17 cellular contexts compared by ENCODE assay signal in genomic region chr12:4134434-4134762, GRCh38.
DNase-seq lines count a peak whose midpoint lies in the region; ATAC-seq, FAIRE-seq and TF ChIP-seq lines count a peak whose summit lies in the region.
"Had no signal": no experiment of that assay in that cellular context is flagged by ENCODE, and none has a peak within 500 bp of the region (broad histone marks: within the 10 kb centered on the region; RNA-seq: fewer than 3 reads in every experiment).

No MANE protein-coding gene starts in this region.

- intact Hi-C loops in activated naive CD4-positive, alpha-beta T cell treated with anti-CD3 and anti-CD28 coated beads for 36 hours (cut with micrococcal nuclease): no loop called here

- peak overlapping the region in 2 of 4 experiments; percentile 2 to 50; a peak in 2 of 7 replicates for H3K9ac ChIP-seq in H1 (replicated peaks in 1 of 4; ENCODE audit: extremely low read depth in 1 of 4, low read depth in 3 of 4, low read length in 3 of 4)

- TF ChIP-seq POLR2A in H1 (IDR thresholded peaks at IDR 0.05; ENCODE audit: control extremely low read depth in 1 of 2, low read depth in 2 of 2, low read length in 2 of 2): no peak

- H3K27ac Mint-ChIP-seq in activated naive CD4-positive, alpha-beta T cell treated with anti-CD3 and anti-CD28 coated beads for 36 hours: peak overlapping the region; percentile 99

- H3K4ac ChIP-seq in H1 (replicated peaks; ENCODE audit: insufficient read length, low read depth, low read length): peak overlapping the region; percentile 96

- H3K9me3 ChIP-seq in H1 (ENCODE audit: insufficient read depth in 2 of 2, low read depth in 1 of 2, low read length in 1 of 2): no peaks in the 10 kb centered on the region

- peak overlapping the region; percentile 57 to 97 for H3K4me2 ChIP-seq in H1 (ENCODE audit: insufficient read depth in 1 of 2, low read depth in 2 of 2, low read length in 2 of 2)

- H2BK120ac ChIP-seq in H1 (replicated peaks; ENCODE audit: low read depth, low read length): peak overlapping the region; percentile 99

- H3K9me3 Mint-ChIP-seq in activated naive CD4-positive, alpha-beta T cell treated with anti-CD3 and anti-CD28 coated beads for 36 hours: peaks cover 10% of the 10 kb centered on the region

- peak overlapping the region; percentile 92 for H4K5ac ChIP-seq in H1 (ENCODE audit: insufficient read length, low read depth, low read length)

- no peak for TF ChIP-seq RAD21 in H1 (IDR thresholded peaks at IDR 0.05 in 1 of 2, conservative IDR thresholded peaks at IDR 0.05 in 1 of 2; ENCODE audit: low read depth in 2 of 2, low read length in 2 of 2)

- H3K27me3 ChIP-seq in H1 (replicated peaks in 1 of 4; ENCODE audit: control insufficient read depth in 3 of 4, extremely low read depth in 1 of 4, insufficient read depth in 3 of 4, low read length in 3 of 4): no peaks in the 10 kb centered on the region
- H3K27me3 ChIP-seq: ascending aorta had no signal

- peaks cover 3% of the 10 kb centered on the region for H3K36me3 Mint-ChIP-seq in activated naive CD4-positive, alpha-beta T cell treated with anti-CD3 and anti-CD28 coated beads for 36 hours (ENCODE audit: low read depth)

- no peak for TF ChIP-seq CTCF in H1 (IDR thresholded peaks at IDR 0.05; ENCODE audit: control extremely low read depth in 1 of 3, insufficient read depth in 1 of 3, low read depth in 1 of 3, low read length in 3 of 3)

- peak overlapping the region; percentile 100 for H2BK5ac ChIP-seq in H1 (ENCODE audit: low read depth, low read length)

- H3K27ac ChIP-seq in H1 (ENCODE audit: low read depth, low read length): peak overlapping the region; percentile 70
- H3K27ac ChIP-seq: ascending aorta, left ventricle myocardium inferior had no signal

- WGBS in H1 (ENCODE audit: extremely low coverage in 1 of 2, insufficient coverage in 1 of 2, insufficient read length in 1 of 2, insufficient replicate concordance in 2 of 2, low coverage in 1 of 2, low lambda C conversion rate in 2 of 2, missing lambda C conversion rate in 1 of 2), 2 experiments: 4% methylated on average over 4 of the region's 4 CpGs; no CpG with 5 or more reads in 1 of the 2 experiments

- no peaks in the 10 kb centered on the region for H3K36me3 ChIP-seq in H1 (ENCODE audit: control insufficient read depth in 2 of 4, insufficient read depth in 4 of 4, low read length in 3 of 4)
- H3K36me3 ChIP-seq: ascending aorta, left ventricle myocardium inferior had no signal

- peak in 1 of 2 experiments; percentile 16; a peak in 1 of 3 replicates for TF ChIP-seq EP300 in H1 (IDR thresholded peaks at IDR 0.05; ENCODE audit: borderline replicate concordance in 1 of 2, low read depth in 2 of 2, low read length in 2 of 2)

- H4K8ac ChIP-seq in H1 (ENCODE audit: extremely low read depth, insufficient read depth, low read length): peak overlapping the region; percentile 80

- no peak overlapping the region for H3K4me3 Mint-ChIP-seq in activated naive CD4-positive, alpha-beta T cell treated with anti-CD3 and anti-CD28 coated beads for 36 hours

- peak overlapping the region in 3 of 4 experiments; percentile 23 to 46 (median 30); a peak in 4 of 8 replicates for H3K4me3 ChIP-seq in H1 (ENCODE audit: extremely low read depth in 1 of 4, insufficient read depth in 2 of 4, low read depth in 3 of 4, low read length in 4 of 4)
- H3K4me3 ChIP-seq: ascending aorta, left ventricle myocardium inferior had no signal

- H3K79me1 ChIP-seq in H1 (ENCODE audit: low read depth, low read length): no peaks in the 10 kb centered on the region; the same call in 1 of the 2 replicates

- H4K91ac ChIP-seq in H1 (replicated peaks; ENCODE audit: insufficient read length, low read length): peak overlapping the region; percentile 100

- CTCF ChIA-PET in activated naive CD4-positive, alpha-beta T cell treated with anti-CD3 and anti-CD28 coated beads for 36 hours (lab: Charles Lee): interaction anchor here (2.4 to 4.5 kb wide), 3 partner anchors 11 to 142 kb away, joined by 8 to 18 read pairs (median 9); no protein-coding TSS in a partner anchor
- CTCF ChIA-PET in H1 (lab: Charles Lee; ENCODE audit: partially characterized antibody): interaction anchor here (0.8 to 5.5 kb wide), 10 partner anchors 11 to 143 kb away, joined by 3 to 34 read pairs (median 4); no protein-coding TSS in a partner anchor

- peaks cover 11 to 34% (median 18%) of the 10 kb centered on the region in 4 experiments for H3K4me1 ChIP-seq in H1 (replicated peaks in 1 of 4; ENCODE audit: control insufficient read depth in 3 of 4, insufficient read depth in 4 of 4, low read length in 3 of 4)
- H3K4me1 ChIP-seq: ascending aorta, left ventricle myocardium inferior had no signal

- peaks cover 6% of the 10 kb centered on the region; the same call in 1 of the 2 replicates for H3K23me2 ChIP-seq in H1 (ENCODE audit: low read depth, low read length)

- POLR2A ChIA-PET in H1 (lab: Charles Lee; ENCODE audit: partially characterized antibody): interaction anchor here (0.6 to 5.8 kb wide), 19 partner anchors 8 to 154 kb away, joined by 3 to 41 read pairs (median 5); partner anchors contain the start of gene CCND2

- no peak for ATAC-seq in GM21381 (IDR thresholded peaks at IDR 0.05; ENCODE audit: unreplicated experiment)
- ATAC-seq: Panc1, SK-N-SH treated with all-trans-retinoic acid at 6 μM for 48 hours had no signal

- H2AFZ ChIP-seq in H1 (ENCODE audit: low read length): peak overlapping the region; percentile 88

- no peaks in the 10 kb centered on the region for H3K27me3 Mint-ChIP-seq in activated naive CD4-positive, alpha-beta T cell treated with anti-CD3 and anti-CD28 coated beads for 36 hours (ENCODE audit: low read depth)

- H3K23ac ChIP-seq in H1 (ENCODE audit: insufficient read length): no peak overlapping the region

- peak; percentile 88 for FAIRE-seq in H1 (lab: Jason Lieb, UNC)

- H3K18ac ChIP-seq in H1 (ENCODE audit: extremely low read depth, low read length): peak overlapping the region; percentile 100

- DNase-seq in activated naive CD4-positive, alpha-beta T cell treated with anti-CD3 and anti-CD28 coated beads for 36 hours: no peak
- no peak for DNase-seq in activated naive CD4-positive, alpha-beta T cell (lab: John Stamatoyannopoulos, UW)
- no peak for DNase-seq in H1 (ENCODE audit: low read depth in 1 of 2, low spot score in 2 of 2)
- DNase-seq in mesenteric fat pad (ENCODE audit: low spot score): peak; percentile 60
- DNase-seq in RPMI8226: no peak
- no peak for DNase-seq in RKO (ENCODE audit: low spot score)
- no peak for DNase-seq in stimulated activated naive CD4-positive, alpha-beta T cell (lab: John Stamatoyannopoulos, UW)
- DNase-seq: activated CD4-positive, alpha-beta T cell treated with anti-CD3 and anti-CD28 coated beads, Interleukin-2, amount 50 U/mL, for 1 hour; activated naive CD4-positive, alpha-beta T cell treated with Interleukin-2 at 50 U/mL for 16 hours; left ventricle myocardium inferior; NCI-H1436 treated with DMSO at 0.1 percent for 48 hours; NCI-H345; stimulated activated CD4-positive, alpha-beta T cell treated with anti-CD3 and anti-CD28 coated beads, Interleukin-4, amount 100 ng/mL, for 4 hours had no signal

- no peaks in the 10 kb centered on the region for H3K79me2 ChIP-seq in H1 (ENCODE audit: control insufficient read depth in 1 of 2, insufficient read depth in 2 of 2, low read length in 2 of 2)

- no peak overlapping the region; the same call in 1 of the 2 replicates for H2BK15ac ChIP-seq in H1 (ENCODE audit: low read length)

- H3K14ac ChIP-seq in H1 (ENCODE audit: insufficient read length): no peak overlapping the region

- H2AK5ac ChIP-seq in H1 (ENCODE audit: low read depth, low read length): peak overlapping the region; percentile 100; the same call in 1 of the 2 replicates

- no peak overlapping the region for H3K56ac ChIP-seq in H1 (replicated peaks; ENCODE audit: insufficient read length, low read depth, low read length)

- peak overlapping the region; percentile 99 for H2BK20ac ChIP-seq in H1 (ENCODE audit: low read length)

- H2BK12ac ChIP-seq in H1 (ENCODE audit: low read depth, low read length): peak overlapping the region; percentile 100

- peaks cover 60% of the 10 kb centered on the region for H3K4me1 Mint-ChIP-seq in activated naive CD4-positive, alpha-beta T cell treated with anti-CD3 and anti-CD28 coated beads for 36 hours (ENCODE audit: low read depth)

- no peaks in the 10 kb centered on the region for H4K20me1 ChIP-seq in H1 (replicated peaks in 1 of 2; ENCODE audit: control insufficient read depth in 1 of 2, insufficient read depth in 2 of 2, low read length in 2 of 2)

TF ChIP-seq in H1, 55 proteins besides CTCF, POLR2A, EP300 and RAD21 (continues in another document):
- TF ChIP-seq TEAD4 (IDR thresholded peaks at IDR 0.05; ENCODE audit: low read depth, low read length) (peak; percentile 89), MAFK (IDR thresholded peaks at IDR 0.05; ENCODE audit: low read depth, low read length) (peak; percentile 91), HDAC2 (IDR thresholded peaks at IDR 0.05; ENCODE audit: borderline replicate concordance in 1 of 2, low read depth in 2 of 2, low read length in 2 of 2) (0 out of 4 replicates have a peak, but pooled peaks of 1 of the 2 experiments have one; percentile 19), SP1 (IDR thresholded peaks at IDR 0.05; ENCODE audit: low read depth, low read length) (peak; percentile 80), ATF2 (IDR thresholded peaks at IDR 0.05; ENCODE audit: low read length) (no peak), BRCA1 (IDR thresholded peaks at IDR 0.05; ENCODE audit: low read depth, low read length) (no peak), USF2 (IDR thresholded peaks at IDR 0.05; ENCODE audit: low read length) (no peak), SIN3A (conservative IDR thresholded peaks at IDR 0.05 in 1 of 2, IDR thresholded peaks at IDR 0.05 in 1 of 2; ENCODE audit: low read depth in 1 of 2, low read length in 2 of 2) (0 out of 4 replicates have a peak, but pooled peaks of 1 of the 2 experiments have one; percentile 28)
